1 cellular context compared by ENCODE assay signal in genomic region chr13:103510007-103510406, GRCh38.
TF ChIP-seq lines count a peak whose summit lies in the region.

No MANE protein-coding gene starts in this region.

TF ChIP-seq in GM23338, 12 proteins besides CTCF, POLR2A, EP300 and RAD21 (continued from another document):
- TF ChIP-seq ZNF462 (CRISPR knock-in tag; IDR thresholded peaks at IDR 0.05) (no peak), EZH2 (IDR thresholded peaks at IDR 0.05; ENCODE audit: low read depth, unreplicated experiment) (no peak)
